ENCODE assay signal across 8 cellular contexts in the genomic region with DNA sequence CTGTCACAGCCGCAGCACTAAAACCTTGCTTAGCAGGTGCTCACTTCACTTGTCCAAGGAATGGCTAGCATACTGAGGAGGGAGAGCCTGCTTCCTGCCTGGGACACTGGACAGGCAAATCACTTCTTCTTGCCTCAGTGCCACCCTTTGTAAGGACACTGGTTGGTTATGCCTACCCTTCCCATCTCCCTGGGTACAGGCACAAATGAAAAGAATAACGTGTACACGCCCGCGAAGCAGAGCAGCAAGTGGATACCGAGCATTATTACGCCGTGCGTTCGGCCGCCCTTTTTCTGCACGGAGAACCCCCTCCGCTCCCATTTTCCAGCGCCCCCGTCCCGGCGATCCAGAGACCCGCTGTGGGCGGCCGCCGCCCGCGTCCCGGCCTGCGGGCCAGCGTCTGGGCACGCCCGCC. TPM values are rescaled to one million over a fixed set of nuclear protein-coding genes. Genes with fewer than 3 reads are reported as not detected.
DNase-seq lines count a peak whose midpoint lies in the region; ATAC-seq and TF ChIP-seq lines count a peak whose summit lies in the region.

No MANE protein-coding gene starts in this region.

- H3K9me2 ChIP-seq in SK-N-SH, result no peaks in the 10 kb centered on the region

- WGBS in SK-N-SH (ENCODE audit: low lambda C conversion rate), result 3% methylated on average over 8 of the region's 28 CpGs

- H4K20me1 ChIP-seq in SK-N-SH (ENCODE audit: insufficient read depth), result no peaks in the 10 kb centered on the region; the same call in 1 of the 2 replicates

- peaks cover 35% of the 10 kb centered on the region for H3K79me2 ChIP-seq in SK-N-SH (ENCODE audit: insufficient read depth)

- peak overlapping the region; percentile 86; the same call in 1 of the 2 replicates for H2AFZ ChIP-seq in SK-N-SH (ENCODE audit: low read depth)

- DNase-seq in CD8-positive, alpha-beta memory T cell, result peak in 1 of 5 donors; percentile 3
- DNase-seq in SK-N-SH, result no peak
- no peak for DNase-seq in epithelial cell of prostate (ENCODE audit: low read depth, low spot score)
- no peak for DNase-seq in naive thymus-derived CD4-positive, alpha-beta T cell
- no peak for DNase-seq in central memory CD4-positive, alpha-beta T cell
- no peak for DNase-seq in effector CD4-positive, alpha-beta T cell

- peaks cover 50 to 66% (median 65%) of the 10 kb centered on the region in 3 donors for H3K4me1 Mint-ChIP-seq in CD8-positive, alpha-beta memory T cell
- H3K4me1 Mint-ChIP-seq in naive thymus-derived CD4-positive, alpha-beta T cell, result peaks cover 43 to 70% (median 67%) of the 10 kb centered on the region in 7 donors

- intact Hi-C loops in naive thymus-derived CD4-positive, alpha-beta T cell (cut with micrococcal nuclease), result loop anchor here (1.0 to 5.0 kb wide), 8 partner anchors 52 to 135 kb away; partner anchors contain the start of genes MSMO1 (in 2 of the 2) and TMEM192 (in 2 of the 2)

- H3K4me3 Mint-ChIP-seq in CD8-positive, alpha-beta memory T cell, result peak overlapping the region; percentile 84 to 96 (median 94)
- H3K4me3 Mint-ChIP-seq in naive thymus-derived CD4-positive, alpha-beta T cell, result peak overlapping the region; percentile 81 to 96 (median 89)

- H3K36me3 Mint-ChIP-seq in CD8-positive, alpha-beta memory T cell, result peaks cover 0 to 7% (median 0%) of the 10 kb centered on the region in 3 donors
- peaks cover 0 to 16% (median 0%) of the 10 kb centered on the region in 5 donors for H3K36me3 Mint-ChIP-seq in naive thymus-derived CD4-positive, alpha-beta T cell

- peak overlapping the region; percentile 67 for H3K4me3 ChIP-seq in CD8-positive, alpha-beta memory T cell (ENCODE audit: low read length)
- H3K4me3 ChIP-seq in SK-N-SH (ENCODE audit: low read depth in 2 of 2, low read length in 1 of 2), result peak overlapping the region; percentile 80 to 96
- peak overlapping the region; percentile 67 for H3K4me3 ChIP-seq in naive thymus-derived CD4-positive, alpha-beta T cell (ENCODE audit: low read length)

- H3K4me2 ChIP-seq in SK-N-SH, result peak overlapping the region; percentile 74

- peak overlapping the region; percentile 18 to 95 (median 78) for H3K27ac Mint-ChIP-seq in CD8-positive, alpha-beta memory T cell
- peak overlapping the region; percentile 44 to 95 (median 85) for H3K27ac Mint-ChIP-seq in naive thymus-derived CD4-positive, alpha-beta T cell

- H3K27ac ChIP-seq in CD8-positive, alpha-beta memory T cell (ENCODE audit: low read depth, low read length), result peak overlapping the region; percentile 14
- H3K27ac ChIP-seq in SK-N-SH (ENCODE audit: low read depth in 2 of 2, low read length in 1 of 2) (peak overlapping the region; percentile 15 to 85; a peak in 3 of 4 replicates), epithelial cell of prostate (peak overlapping the region; percentile 77)
- H3K27ac ChIP-seq in naive thymus-derived CD4-positive, alpha-beta T cell (ENCODE audit: low read depth, low read length), result peak overlapping the region; percentile 64

- H3K9me3 Mint-ChIP-seq in CD8-positive, alpha-beta memory T cell, result no peaks in the 10 kb centered on the region
- H3K9me3 Mint-ChIP-seq in naive thymus-derived CD4-positive, alpha-beta T cell, result no peaks in the 10 kb centered on the region

- H3K9me3 ChIP-seq in CD8-positive, alpha-beta memory T cell (ENCODE audit: low read length), result no peaks in the 10 kb centered on the region
- H3K9me3 ChIP-seq in SK-N-SH, result no peaks in the 10 kb centered on the region
- H3K9me3 ChIP-seq in naive thymus-derived CD4-positive, alpha-beta T cell (ENCODE audit: control insufficient read depth in 2 of 3, low read length in 3 of 3), result no peaks in the 10 kb centered on the region

- no peak for TF ChIP-seq CTCF in SK-N-SH (IDR thresholded peaks at IDR 0.05)

- H3K27me3 ChIP-seq in CD8-positive, alpha-beta memory T cell (ENCODE audit: insufficient read depth, low read length, poor library complexity, severe bottlenecking), result no peaks in the 10 kb centered on the region
- H3K27me3 ChIP-seq in SK-N-SH (ENCODE audit: insufficient read depth), result no peaks in the 10 kb centered on the region
- H3K27me3 ChIP-seq in naive thymus-derived CD4-positive, alpha-beta T cell (ENCODE audit: control insufficient read depth in 2 of 2, insufficient read depth in 2 of 2, low read length in 2 of 2), result no peaks in the 10 kb centered on the region

- CTCF ChIA-PET in CD8-positive, alpha-beta memory T cell (lab: Charles Lee), result no interaction called here
- CTCF ChIA-PET in SK-N-SH (lab: Yijun Ruan, JAX), result no interaction called here
- CTCF ChIA-PET in naive thymus-derived CD4-positive, alpha-beta T cell (lab: Charles Lee), result no interaction called here

- ATAC-seq in GM19035 (IDR thresholded peaks at IDR 0.05; ENCODE audit: unreplicated experiment), result peak; percentile 35
- peak; percentile 15 for ATAC-seq in HG03108 (IDR thresholded peaks at IDR 0.05; ENCODE audit: unreplicated experiment)
- peak; percentile 18 for ATAC-seq in naive thymus-derived CD4-positive, alpha-beta T cell

- no peak for TF ChIP-seq EP300 in SK-N-SH (IDR thresholded peaks at IDR 0.05; ENCODE audit: borderline replicate concordance in 1 of 2, low read depth in 1 of 2, low read length in 1 of 2)

- TF ChIP-seq RAD21 in SK-N-SH (IDR thresholded peaks at IDR 0.05; ENCODE audit: low read length), result no peak

- POLR2A ChIA-PET in CD8-positive, alpha-beta memory T cell (lab: Charles Lee), result no interaction called here
- POLR2A ChIA-PET in SK-N-SH (lab: Yijun Ruan, JAX), result no interaction called here
- POLR2A ChIA-PET in naive thymus-derived CD4-positive, alpha-beta T cell (lab: Charles Lee), result interaction anchor here (1.2 kb wide), 1 partner anchor 120 kb away, joined by 6 read pairs; the partner anchor contains the start of gene MSMO1

- peaks cover 3% of the 10 kb centered on the region for H3F3A ChIP-seq in SK-N-SH (replicated peaks; ENCODE audit: insufficient read depth)

- no peaks in the 10 kb centered on the region for H3K36me3 ChIP-seq in CD8-positive, alpha-beta memory T cell (ENCODE audit: insufficient read depth, low read length)
- H3K36me3 ChIP-seq in SK-N-SH (replicated peaks in 1 of 2; ENCODE audit: control insufficient read depth in 1 of 2, insufficient read depth in 2 of 2, low read length in 1 of 2), result peaks cover 0 to 4% of the 10 kb centered on the region in 2 experiments
- H3K36me3 ChIP-seq in naive thymus-derived CD4-positive, alpha-beta T cell (ENCODE audit: control insufficient read depth in 2 of 3, insufficient read depth in 3 of 3, low read length in 3 of 3), result no peaks in the 10 kb centered on the region

- peaks cover 43% of the 10 kb centered on the region for H3K4me1 ChIP-seq in CD8-positive, alpha-beta memory T cell (ENCODE audit: insufficient read depth, low read length)
- H3K4me1 ChIP-seq in SK-N-SH (ENCODE audit: control insufficient read depth in 1 of 2, insufficient read depth in 2 of 2, low read depth in 1 of 2, low read length in 1 of 2), result peaks cover 12 to 16% of the 10 kb centered on the region in 2 experiments; a peak in 3 of 4 replicates
- H3K4me1 ChIP-seq in naive thymus-derived CD4-positive, alpha-beta T cell (ENCODE audit: control insufficient read depth in 2 of 2, insufficient read depth in 2 of 2, low read length in 2 of 2), result peaks cover 0 to 33% of the 10 kb centered on the region in 2 donors

- no peaks in the 10 kb centered on the region for H3K27me3 Mint-ChIP-seq in CD8-positive, alpha-beta memory T cell
- no peaks in the 10 kb centered on the region for H3K27me3 Mint-ChIP-seq in naive thymus-derived CD4-positive, alpha-beta T cell

- peak overlapping the region; percentile 33; the same call in 1 of the 2 replicates for H3K9ac ChIP-seq in SK-N-SH

TF ChIP-seq in SK-N-SH, 30 proteins besides CTCF, POLR2A, EP300 and RAD21:
- TF ChIP-seq MXI1 (IDR thresholded peaks at IDR 0.05; ENCODE audit: low read depth, low read length), result peak; percentile 69
- TF ChIP-seq IRF3 (IDR thresholded peaks at IDR 0.05; ENCODE audit: low read depth, low read length), result no peak
TF ChIP-seq in SK-N-SH: peak in this region for 1.

RNA-seq across cellular contexts. Expression of gene KLHL2, which starts 0.3 kb away (rescaled TPM):
- total RNA-seq in CD8-positive, alpha-beta memory T cell, result 10 to 100 TPM; 25.7 to 25.9 TPM
- 5.2 TPM for polyA plus RNA-seq in CD8-positive, alpha-beta memory T cell
- polyA plus RNA-seq in SK-N-SH (2012; rRNA removed), result 25.0 and 36.0 TPM in 2 replicates
- 37.5 and 46.0 TPM in 2 replicates for polyA plus RNA-seq in SK-N-SH (2012; cell fraction: cytosol; rRNA removed)
- 15.9 and 28.9 TPM in 2 replicates for polyA plus RNA-seq in SK-N-SH (2012; cell fraction: nucleus; rRNA removed)
- total RNA-seq in naive thymus-derived CD4-positive, alpha-beta T cell, result 10 to 100 TPM; 26.9 to 39.9 (median 27.9) TPM
- 1 to 10 TPM; 4.8 to 7.4 TPM for polyA plus RNA-seq in naive thymus-derived CD4-positive, alpha-beta T cell

Comparison
In these comparisons a context has a peak if more than half of its experiments do, and no peak if none do; other contexts are left out.
1. H3K27ac ChIP-seq: peak in every context shown above with its lines; median percentile 77 in epithelial cell of prostate; 64 in naive thymus-derived CD4-positive, alpha-beta T cell; 50 in SK-N-SH; 14 in CD8-positive, alpha-beta memory T cell.